In genomic region chr2:216090369-216090786, GRCh38 we compare ENCODE assay signal across 14 cellular contexts. TPM values are rescaled to one million over a fixed set of nuclear protein-coding genes. Genes with fewer than 3 reads are reported as not detected.
A peak's percentile ranks its signal among the peaks of the same experiment; 100 is the strongest.
DNase-seq lines count a peak whose midpoint lies in the region; ATAC-seq and FAIRE-seq lines count a peak whose summit lies in the region.
"Had no signal": no experiment of that assay in that cellular context is flagged by ENCODE, and none has a peak within 500 bp of the region (broad histone marks: within the 10 kb centered on the region; RNA-seq: fewer than 3 reads in every experiment).

No MANE protein-coding gene starts in this region.

- peak; percentile 71 for ATAC-seq in HG02885 (IDR thresholded peaks at IDR 0.05; ENCODE audit: poor library complexity, unreplicated experiment)
- peak; percentile 94 for ATAC-seq in activated T-helper 17 cell treated with anti-CD3 and anti-CD28 coated beads, Interleukin-2, amount 50 U/mL, for 72 hours (replicated peaks)

- FAIRE-seq in frontal cortex (lab: Jason Lieb, UNC): no peak

- peak overlapping the region; percentile 62 for H3K27ac Mint-ChIP-seq in activated naive CD4-positive, alpha-beta T cell treated with anti-CD3 and anti-CD28 coated beads for 36 hours
- H3K27ac Mint-ChIP-seq in activated T-helper 17 cell treated with anti-CD3 and anti-CD28 coated beads, Interleukin-2, amount 50 U/mL, for 72 hours: peak overlapping the region; percentile 11
- H3K27ac Mint-ChIP-seq in stimulated activated naive CD8-positive, alpha-beta T cell treated with anti-CD3 and anti-CD28 coated beads, Interleukin-15, Interleukin-2, amounts not matched to agents 100 ng/mL and 50 ng/mL, for 24 hours: peak overlapping the region; percentile 41
- H3K27ac Mint-ChIP-seq: nephron progenitor cell had no signal

- peak; percentile 30 for DNase-seq in activated naive CD4-positive, alpha-beta T cell treated with anti-CD3 and anti-CD28 coated beads for 36 hours
- no peak for DNase-seq in activated naive CD4-positive, alpha-beta T cell treated with anti-CD3 and anti-CD28 coated beads, Interleukin-2, amount 50 U/mL, for 16 hours
- DNase-seq in NOMO-1 treated with DMSO at 0.1 percent for 48 hours (lab: John Stamatoyannopoulos, UW; ENCODE audit: unreplicated experiment) (no peak), frontal cortex (ENCODE audit: low spot score in 2 of 2) (no peak)
- no peak for DNase-seq in stimulated activated CD4-positive, alpha-beta T cell treated with anti-CD3 and anti-CD28 coated beads, Interleukin-4, amount 100 ng/mL, for 1 hour
- DNase-seq: activated CD4-positive, CD25-positive, alpha-beta regulatory T cell; amniotic stem cell; NCI-H1105 treated with DMSO at 0.1 percent for 48 hours; nephron progenitor cell; stimulated activated CD4-positive, alpha-beta T cell treated with anti-CD3 and anti-CD28 coated beads, Interleukin-15, amount 100 ng/mL, for 24 hours; stimulated activated naive CD4-positive, alpha-beta T cell had no signal

- no peaks in the 10 kb centered on the region for H3K9me3 Mint-ChIP-seq in activated naive CD4-positive, alpha-beta T cell treated with anti-CD3 and anti-CD28 coated beads for 36 hours
- H3K9me3 Mint-ChIP-seq in activated T-helper 17 cell treated with anti-CD3 and anti-CD28 coated beads, Interleukin-2, amount 50 U/mL, for 72 hours: no peaks in the 10 kb centered on the region
- no peaks in the 10 kb centered on the region for H3K9me3 Mint-ChIP-seq in stimulated activated naive CD8-positive, alpha-beta T cell treated with anti-CD3 and anti-CD28 coated beads, Interleukin-15, Interleukin-2, amounts not matched to agents 100 ng/mL and 50 ng/mL, for 24 hours
- H3K9me3 Mint-ChIP-seq: nephron progenitor cell had no signal

- intact Hi-C loops in activated naive CD4-positive, alpha-beta T cell treated with anti-CD3 and anti-CD28 coated beads for 36 hours (cut with micrococcal nuclease): no loop called here

- no peak overlapping the region for H3K4me3 Mint-ChIP-seq in activated naive CD4-positive, alpha-beta T cell treated with anti-CD3 and anti-CD28 coated beads for 36 hours
- H3K4me3 Mint-ChIP-seq in activated T-helper 17 cell treated with anti-CD3 and anti-CD28 coated beads, Interleukin-2, amount 50 U/mL, for 72 hours: peak overlapping the region; percentile 36
- H3K4me3 Mint-ChIP-seq in stimulated activated naive CD8-positive, alpha-beta T cell treated with anti-CD3 and anti-CD28 coated beads, Interleukin-15, Interleukin-2, amounts not matched to agents 100 ng/mL and 50 ng/mL, for 24 hours: peak overlapping the region; percentile 47
- H3K4me3 Mint-ChIP-seq: nephron progenitor cell had no signal

- H3K27me3 Mint-ChIP-seq in activated naive CD4-positive, alpha-beta T cell treated with anti-CD3 and anti-CD28 coated beads for 36 hours (ENCODE audit: low read depth): no peaks in the 10 kb centered on the region
- H3K27me3 Mint-ChIP-seq in activated T-helper 17 cell treated with anti-CD3 and anti-CD28 coated beads, Interleukin-2, amount 50 U/mL, for 72 hours: no peaks in the 10 kb centered on the region
- H3K27me3 Mint-ChIP-seq in stimulated activated naive CD8-positive, alpha-beta T cell treated with anti-CD3 and anti-CD28 coated beads, Interleukin-15, Interleukin-2, amounts not matched to agents 100 ng/mL and 50 ng/mL, for 24 hours: no peaks in the 10 kb centered on the region

- CTCF ChIA-PET in activated naive CD4-positive, alpha-beta T cell treated with anti-CD3 and anti-CD28 coated beads for 36 hours (lab: Charles Lee): interaction anchor here (3.0 to 3.8 kb wide), 2 partner anchors 18 to 24 kb away, joined by 12 to 15 read pairs; partner anchors contain the start of gene XRCC5

- no peaks in the 10 kb centered on the region for H3K36me3 Mint-ChIP-seq in activated naive CD4-positive, alpha-beta T cell treated with anti-CD3 and anti-CD28 coated beads for 36 hours (ENCODE audit: low read depth)
- H3K36me3 Mint-ChIP-seq in activated T-helper 17 cell treated with anti-CD3 and anti-CD28 coated beads, Interleukin-2, amount 50 U/mL, for 72 hours (ENCODE audit: low read depth): no peaks in the 10 kb centered on the region
- no peaks in the 10 kb centered on the region for H3K36me3 Mint-ChIP-seq in stimulated activated naive CD8-positive, alpha-beta T cell treated with anti-CD3 and anti-CD28 coated beads, Interleukin-15, Interleukin-2, amounts not matched to agents 100 ng/mL and 50 ng/mL, for 24 hours (ENCODE audit: low read depth)

- H3K4me1 Mint-ChIP-seq in activated naive CD4-positive, alpha-beta T cell treated with anti-CD3 and anti-CD28 coated beads for 36 hours (ENCODE audit: low read depth): peaks cover 34% of the 10 kb centered on the region
- H3K4me1 Mint-ChIP-seq in activated T-helper 17 cell treated with anti-CD3 and anti-CD28 coated beads, Interleukin-2, amount 50 U/mL, for 72 hours: peaks cover 14% of the 10 kb centered on the region
- H3K4me1 Mint-ChIP-seq in stimulated activated naive CD8-positive, alpha-beta T cell treated with anti-CD3 and anti-CD28 coated beads, Interleukin-15, Interleukin-2, amounts not matched to agents 100 ng/mL and 50 ng/mL, for 24 hours (ENCODE audit: low read depth): peaks cover 20% of the 10 kb centered on the region

RNA-seq across cellular contexts. Expression of gene TMEM169, which starts 8.7 kb away (rescaled TPM):
- total RNA-seq in activated naive CD4-positive, alpha-beta T cell treated with anti-CD3 and anti-CD28 coated beads for 36 hours: under 1 TPM; 0.57 to 0.81 TPM
- 1 to 10 TPM; 1.4 to 1.5 TPM for total RNA-seq in activated T-helper 17 cell treated with anti-CD3 and anti-CD28 coated beads, Interleukin-2, amount 50 U/mL, for 72 hours
- total RNA-seq in frontal cortex: 23.2 TPM

RNA-seq across cellular contexts. Expression of gene PECR, which starts 8.8 kb away (rescaled TPM):
- total RNA-seq in activated naive CD4-positive, alpha-beta T cell treated with anti-CD3 and anti-CD28 coated beads for 36 hours: 10 to 100 TPM; 18.8 to 20.9 TPM
- total RNA-seq in activated T-helper 17 cell treated with anti-CD3 and anti-CD28 coated beads, Interleukin-2, amount 50 U/mL, for 72 hours: 10 to 100 TPM; 27.7 to 27.8 TPM
- total RNA-seq in frontal cortex: 27.3 TPM

RNA-seq across cellular contexts. Expression of gene XRCC5, which starts 18.8 kb away (rescaled TPM):
- total RNA-seq in activated naive CD4-positive, alpha-beta T cell treated with anti-CD3 and anti-CD28 coated beads for 36 hours: 100 to 1,000 TPM; 486 to 495 TPM
- 100 to 1,000 TPM; 391 to 617 TPM for total RNA-seq in activated T-helper 17 cell treated with anti-CD3 and anti-CD28 coated beads, Interleukin-2, amount 50 U/mL, for 72 hours
- total RNA-seq in frontal cortex: 415 TPM

Comparison
In these comparisons a context has a peak if more than half of its experiments do, and no peak if none do; other contexts are left out.
1. H3K27ac Mint-ChIP-seq: peak in every context shown above with its lines; median percentile 62 in activated naive CD4-positive, alpha-beta T cell treated with anti-CD3 and anti-CD28 coated beads for 36 hours; 41 in stimulated activated naive CD8-positive, alpha-beta T cell treated with anti-CD3 and anti-CD28 coated beads, Interleukin-15, Interleukin-2, amounts not matched to agents 100 ng/mL and 50 ng/mL, for 24 hours; 11 in activated T-helper 17 cell treated with anti-CD3 and anti-CD28 coated beads, Interleukin-2, amount 50 U/mL, for 72 hours.